Comparison of ENCODE assay signal across 23 cellular contexts in genomic region chr4:26223160-26223559, GRCh38.
DNase-seq lines count a peak whose midpoint lies in the region; ATAC-seq, FAIRE-seq and TF ChIP-seq lines count a peak whose summit lies in the region.
"Had no signal": no experiment of that assay in that cellular context is flagged by ENCODE, and none has a peak within 500 bp of the region (broad histone marks: within the 10 kb centered on the region; RNA-seq: fewer than 3 reads in every experiment).

No MANE protein-coding gene starts in this region.

- H3F3A ChIP-seq in GM23338 (replicated peaks; ENCODE audit: low read depth) = no peaks in the 10 kb centered on the region

- no peaks in the 10 kb centered on the region for H3K9me2 ChIP-seq in GM23338 (ENCODE audit: insufficient read depth)

- no peaks in the 10 kb centered on the region for H3K9me3 Mint-ChIP-seq in GM23338
- H3K9me3 Mint-ChIP-seq: activated T-helper 1 cell treated with anti-CD3 and anti-CD28 coated beads, Interleukin-12 subunit alpha, Interleukin-12 subunit beta, Interleukin-2, Interleukin-4 antibody, amounts not matched to agents 30 ng/mL and 10 ng/mL and 1 ng/mL, durations not matched to agents 14 hours and 24 hours and 36 hours had no signal

- H3K27me3 Mint-ChIP-seq in GM23338 (ENCODE audit: insufficient read depth, low read depth, poor library complexity) = peaks cover 2% of the 10 kb centered on the region
- H3K27me3 Mint-ChIP-seq: CD4-positive, alpha-beta memory T cell had no signal

- DNase-seq in GM23338 (ENCODE audit: low spot score) (no peak), RCC 7860 (ENCODE audit: low spot score) (peak; percentile 34), epithelial cell of esophagus (ENCODE audit: low read depth) (peak; percentile 58), osteoblast (ENCODE audit: insufficient read length, low spot score, missing footprints) (peak; percentile 74), spleen (no peak), kidney glomerular epithelial cell (lab: John Stamatoyannopoulos, UW) (no peak), AG20443 (ENCODE audit: low spot score) (no peak)
- DNase-seq: activated CD4-positive, alpha-beta T cell treated with anti-CD3 and anti-CD28 coated beads for 4 hours; CD4-positive, alpha-beta memory T cell; colonic mucosa; GF-D8; KG1; left lung; NCI-H1694 treated with DMSO at 0.1 percent for 48 hours; NCI-H2171 treated with DMSO at 0.1 percent for 48 hours; SHP77 treated with DMSO at 0.1 percent for 48 hours; stimulated activated CD4-positive, alpha-beta T cell treated with anti-CD3 and anti-CD28 coated beads, Interleukin-4, amount 100 ng/mL, for 1 hour; stimulated activated naive CD4-positive, alpha-beta T cell; T-helper 1 cell; testis had no signal

- H3K9me3 ChIP-seq in osteoblast (ENCODE audit: low read depth, low read length) (no peaks in the 10 kb centered on the region), spleen (no peaks in the 10 kb centered on the region)
- H3K9me3 ChIP-seq: colonic mucosa, left lung, testis had no signal

- 94 to 98% (median 97%) methylated on average over 2 of the region's 2 CpGs for WGBS in spleen, 5 donors

- no peak overlapping the region for H3K27ac Mint-ChIP-seq in GM23338
- H3K27ac Mint-ChIP-seq: activated T-helper 1 cell treated with anti-CD3 and anti-CD28 coated beads, Interleukin-12 subunit alpha, Interleukin-12 subunit beta, Interleukin-2, Interleukin-4 antibody, amounts not matched to agents 30 ng/mL and 10 ng/mL and 1 ng/mL, durations not matched to agents 14 hours and 24 hours and 36 hours had no signal

- H2AFZ ChIP-seq in GM23338 (peak overlapping the region; percentile 47; the same call in 1 of the 2 replicates), osteoblast (ENCODE audit: low read length) (no peak overlapping the region)

- H3K4me3 Mint-ChIP-seq in GM23338 = no peak overlapping the region
- H3K4me3 Mint-ChIP-seq: activated T-helper 1 cell treated with anti-CD3 and anti-CD28 coated beads, Interleukin-12 subunit alpha, Interleukin-12 subunit beta, Interleukin-2, Interleukin-4 antibody, amounts not matched to agents 30 ng/mL and 10 ng/mL and 1 ng/mL, durations not matched to agents 14 hours and 24 hours and 36 hours; CD4-positive, alpha-beta memory T cell had no signal

- H3K36me3 ChIP-seq in GM23338 (ENCODE audit: insufficient read depth) (no peaks in the 10 kb centered on the region), osteoblast (ENCODE audit: insufficient read depth, low read length) (no peaks in the 10 kb centered on the region), spleen (no peaks in the 10 kb centered on the region)
- H3K36me3 ChIP-seq: colonic mucosa, left lung had no signal

- intact Hi-C loops in spleen (cut with DNase I; ENCODE audit: low total_unique reads) = no loop called here

- H3K4me1 ChIP-seq in GM23338 (ENCODE audit: insufficient read depth) (peaks cover under 1% of the 10 kb centered on the region; the same call in 1 of the 2 replicates), osteoblast (ENCODE audit: insufficient read depth, low read length) (peaks cover 18% of the 10 kb centered on the region), spleen (peaks cover 0 to 14% (median 3%) of the 10 kb centered on the region in 6 donors)
- H3K4me1 ChIP-seq: colonic mucosa had no signal

- no peak for FAIRE-seq in RCC 7860 (lab: Jason Lieb, UNC)

- H3K36me3 Mint-ChIP-seq in GM23338 (ENCODE audit: low read depth) = no peaks in the 10 kb centered on the region
- H3K36me3 Mint-ChIP-seq: CD4-positive, alpha-beta memory T cell had no signal

- H3K4me2 ChIP-seq in GM23338 (no peak overlapping the region), osteoblast (ENCODE audit: insufficient read depth, low read length) (no peak overlapping the region)

- H3K4me1 Mint-ChIP-seq in GM23338 = no peaks in the 10 kb centered on the region

- no peaks in the 10 kb centered on the region for H4K20me1 ChIP-seq in GM23338 (replicated peaks; ENCODE audit: insufficient read depth)
- H4K20me1 ChIP-seq in osteoblast (ENCODE audit: insufficient read depth, low read length) = no peaks in the 10 kb centered on the region

- no peak for ATAC-seq in GM23338
- no peak for ATAC-seq in GM19351 (IDR thresholded peaks at IDR 0.05; ENCODE audit: unreplicated experiment)
- ATAC-seq: left lung had no signal

- H3K27me3 ChIP-seq in GM23338 (ENCODE audit: insufficient read depth) (no peaks in the 10 kb centered on the region), osteoblast (ENCODE audit: insufficient read depth, low read length) (no peaks in the 10 kb centered on the region), spleen (replicated peaks in 1 of 7) (no peaks in the 10 kb centered on the region)
- H3K27me3 ChIP-seq: colonic mucosa, left lung, testis had no signal

- H3K4me3 ChIP-seq in GM23338 (no peak overlapping the region), epithelial cell of esophagus (ENCODE audit: low read length) (no peak overlapping the region), osteoblast (ENCODE audit: insufficient read depth, low read length) (no peak overlapping the region), spleen (no peak overlapping the region)
- H3K4me3 ChIP-seq: colonic mucosa, left lung, skin epidermis, testis had no signal

- TF ChIP-seq POLR2A in spleen (IDR thresholded peaks at IDR 0.05) = no peak

- H3K79me2 ChIP-seq in GM23338 (replicated peaks; ENCODE audit: insufficient read depth) (no peaks in the 10 kb centered on the region), osteoblast (ENCODE audit: insufficient read depth, low read length) (no peaks in the 10 kb centered on the region)

- TF ChIP-seq CTCF in GM23338 (conservative IDR thresholded peaks at IDR 0.05; ENCODE audit: low read depth in 2 of 2) (no peak), epithelial cell of esophagus (IDR thresholded peaks at IDR 0.05; ENCODE audit: insufficient read depth, low read depth, low read length, missing control alignments) (no peak), osteoblast (IDR thresholded peaks at IDR 0.05; ENCODE audit: extremely low read depth, low read depth, low read length) (no peak), spleen (IDR thresholded peaks at IDR 0.05 in 8 of 11, conservative IDR thresholded peaks at IDR 0.05 in 3 of 11) (no peak)

- H3K27ac ChIP-seq in GM23338 (ENCODE audit: low read depth) (no peak overlapping the region), osteoblast (ENCODE audit: low read depth, low read length) (no peak overlapping the region), spleen (no peak overlapping the region)
- H3K27ac ChIP-seq: colonic mucosa, left lung, skin epidermis, testis had no signal

TF ChIP-seq in GM23338, 12 proteins besides CTCF, POLR2A, EP300 and RAD21 (continues in another document):
- no peak for TF ChIP-seq NANOG (IDR thresholded peaks at IDR 0.05; ENCODE audit: borderline replicate concordance)
- TF ChIP-seq, protein P1, sequence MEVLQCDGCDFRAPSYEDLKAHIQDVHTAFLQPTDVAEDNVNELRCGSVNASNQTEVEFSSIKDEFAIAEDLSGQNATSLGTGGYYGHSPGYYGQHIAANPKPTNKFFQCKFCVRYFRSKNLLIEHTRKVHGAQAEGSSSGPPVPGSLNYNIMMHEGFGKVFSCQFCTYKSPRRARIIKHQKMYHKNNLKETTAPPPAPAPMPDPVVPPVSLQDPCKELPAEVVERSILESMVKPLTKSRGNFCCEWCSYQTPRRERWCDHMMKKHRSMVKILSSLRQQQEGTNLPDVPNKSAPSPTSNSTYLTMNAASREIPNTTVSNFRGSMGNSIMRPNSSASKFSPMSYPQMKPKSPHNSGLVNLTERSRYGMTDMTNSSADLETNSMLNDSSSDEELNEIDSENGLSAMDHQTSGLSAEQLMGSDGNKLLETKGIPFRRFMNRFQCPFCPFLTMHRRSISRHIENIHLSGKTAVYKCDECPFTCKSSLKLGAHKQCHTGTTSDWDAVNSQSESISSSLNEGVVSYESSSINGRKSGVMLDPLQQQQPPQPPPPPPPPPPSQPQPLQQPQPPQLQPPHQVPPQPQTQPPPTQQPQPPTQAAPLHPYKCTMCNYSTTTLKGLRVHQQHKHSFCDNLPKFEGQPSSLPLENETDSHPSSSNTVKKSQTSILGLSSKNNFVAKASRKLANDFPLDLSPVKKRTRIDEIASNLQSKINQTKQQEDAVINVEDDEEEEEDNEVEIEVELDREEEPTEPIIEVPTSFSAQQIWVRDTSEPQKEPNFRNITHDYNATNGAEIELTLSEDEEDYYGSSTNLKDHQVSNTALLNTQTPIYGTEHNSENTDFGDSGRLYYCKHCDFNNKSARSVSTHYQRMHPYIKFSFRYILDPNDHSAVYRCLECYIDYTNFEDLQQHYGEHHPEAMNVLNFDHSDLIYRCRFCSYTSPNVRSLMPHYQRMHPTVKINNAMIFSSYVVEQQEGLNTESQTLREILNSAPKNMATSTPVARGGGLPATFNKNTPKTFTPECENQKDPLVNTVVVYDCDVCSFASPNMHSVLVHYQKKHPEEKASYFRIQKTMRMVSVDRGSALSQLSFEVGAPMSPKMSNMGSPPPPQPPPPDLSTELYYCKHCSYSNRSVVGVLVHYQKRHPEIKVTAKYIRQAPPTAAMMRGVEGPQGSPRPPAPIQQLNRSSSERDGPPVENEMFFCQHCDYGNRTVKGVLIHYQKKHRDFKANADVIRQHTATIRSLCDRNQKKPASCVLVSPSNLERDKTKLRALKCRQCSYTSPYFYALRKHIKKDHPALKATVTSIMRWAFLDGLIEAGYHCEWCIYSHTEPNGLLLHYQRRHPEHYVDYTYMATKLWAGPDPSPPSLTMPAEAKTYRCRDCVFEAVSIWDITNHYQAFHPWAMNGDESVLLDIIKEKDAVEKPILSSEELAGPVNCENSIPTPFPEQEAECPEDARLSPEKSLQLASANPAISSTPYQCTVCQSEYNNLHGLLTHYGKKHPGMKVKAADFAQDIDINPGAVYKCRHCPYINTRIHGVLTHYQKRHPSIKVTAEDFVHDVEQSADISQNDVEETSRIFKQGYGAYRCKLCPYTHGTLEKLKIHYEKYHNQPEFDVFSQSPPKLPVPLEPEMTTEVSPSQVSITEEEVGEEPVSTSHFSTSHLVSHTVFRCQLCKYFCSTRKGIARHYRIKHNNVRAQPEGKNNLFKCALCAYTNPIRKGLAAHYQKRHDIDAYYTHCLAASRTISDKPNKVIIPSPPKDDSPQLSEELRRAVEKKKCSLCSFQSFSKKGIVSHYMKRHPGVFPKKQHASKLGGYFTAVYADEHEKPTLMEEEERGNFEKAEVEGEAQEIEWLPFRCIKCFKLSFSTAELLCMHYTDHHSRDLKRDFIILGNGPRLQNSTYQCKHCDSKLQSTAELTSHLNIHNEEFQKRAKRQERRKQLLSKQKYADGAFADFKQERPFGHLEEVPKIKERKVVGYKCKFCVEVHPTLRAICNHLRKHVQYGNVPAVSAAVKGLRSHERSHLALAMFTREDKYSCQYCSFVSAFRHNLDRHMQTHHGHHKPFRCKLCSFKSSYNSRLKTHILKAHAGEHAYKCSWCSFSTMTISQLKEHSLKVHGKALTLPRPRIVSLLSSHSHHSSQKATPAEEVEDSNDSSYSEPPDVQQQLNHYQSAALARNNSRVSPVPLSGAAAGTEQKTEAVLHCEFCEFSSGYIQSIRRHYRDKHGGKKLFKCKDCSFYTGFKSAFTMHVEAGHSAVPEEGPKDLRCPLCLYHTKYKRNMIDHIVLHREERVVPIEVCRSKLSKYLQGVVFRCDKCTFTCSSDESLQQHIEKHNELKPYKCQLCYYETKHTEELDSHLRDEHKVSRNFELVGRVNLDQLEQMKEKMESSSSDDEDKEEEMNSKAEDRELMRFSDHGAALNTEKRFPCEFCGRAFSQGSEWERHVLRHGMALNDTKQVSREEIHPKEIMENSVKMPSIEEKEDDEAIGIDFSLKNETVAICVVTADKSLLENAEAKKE (CRISPR knock-in tag; IDR thresholded peaks at IDR 0.05) = no peak
- TF ChIP-seq ZNF331 (CRISPR knock-in tag; IDR thresholded peaks at IDR 0.05; ENCODE audit: low read depth) = no peak

Comparison
In these comparisons a context has a peak if more than half of its experiments do, and no peak if none do; other contexts are left out.
1. DNase-seq: peak in RCC 7860 (single experiment), epithelial cell of esophagus (single experiment) and osteoblast (single experiment); none in GM23338 (single experiment), spleen (single experiment), kidney glomerular epithelial cell (single experiment) and AG20443 (single experiment).